Comparison of ENCODE assay signal across 12 cellular contexts in genomic region chr1:66168919-66169725, GRCh38.
DNase-seq lines count a peak whose midpoint lies in the region; ATAC-seq and TF ChIP-seq lines count a peak whose summit lies in the region.
"Had no signal": no experiment of that assay in that cellular context is flagged by ENCODE, and none has a peak within 500 bp of the region (broad histone marks: within the 10 kb centered on the region; RNA-seq: fewer than 3 reads in every experiment).

No MANE protein-coding gene starts in this region.

- no peak overlapping the region for H3K4me3 Mint-ChIP-seq in effector memory CD8-positive, alpha-beta T cell
- H3K4me3 Mint-ChIP-seq: dendritic cell treated with granulocyte-macrophage colony-stimulating factor and Interleukin-4, amounts not matched to agents 40 ng/mL and 50 ng/mL, for 4 days had no signal

- 17 to 22% methylated on average over 6 of the region's 6 CpGs for WGBS in thyroid gland, 2 donors

- intact Hi-C loops in thyroid gland (cut with DNase I) (no loop called here), sciatic nerve (cut with DNase I) (no loop called here)

- H3K9me3 ChIP-seq in RWPE2 (ENCODE audit: severe bottlenecking) (no peaks in the 10 kb centered on the region), thyroid gland (no peaks in the 10 kb centered on the region)
- H3K9me3 ChIP-seq: BLaER1 had no signal

- H3K27me3 ChIP-seq in RWPE2 (ENCODE audit: insufficient read depth, poor library complexity, severe bottlenecking) (peaks cover 5% of the 10 kb centered on the region), thyroid gland (no peaks in the 10 kb centered on the region)
- H3K27me3 ChIP-seq: BLaER1 had no signal

- H3K4me3 ChIP-seq in RWPE2 (ENCODE audit: severe bottlenecking) (no peak overlapping the region), thyroid gland (replicated peaks in 1 of 3) (no peak overlapping the region)
- H3K4me3 ChIP-seq: BLaER1 had no signal

- no peaks in the 10 kb centered on the region for H3K4me1 ChIP-seq in RWPE2 (ENCODE audit: insufficient read depth, poor library complexity, severe bottlenecking)
- H3K4me1 ChIP-seq in thyroid gland = peaks cover 5 to 6% of the 10 kb centered on the region in 2 donors
- H3K4me1 ChIP-seq: BLaER1 had no signal

- no peak overlapping the region for H3K27ac Mint-ChIP-seq in effector memory CD8-positive, alpha-beta T cell
- H3K27ac Mint-ChIP-seq: dendritic cell treated with granulocyte-macrophage colony-stimulating factor and Interleukin-4, amounts not matched to agents 40 ng/mL and 50 ng/mL, for 4 days had no signal

- peaks cover 31 to 34% of the 10 kb centered on the region in 2 donors for H3K27me3 Mint-ChIP-seq in effector memory CD8-positive, alpha-beta T cell
- H3K27me3 Mint-ChIP-seq: dendritic cell treated with granulocyte-macrophage colony-stimulating factor and Interleukin-4, amounts not matched to agents 40 ng/mL and 50 ng/mL, for 4 days had no signal

- H3K36me3 Mint-ChIP-seq in effector memory CD8-positive, alpha-beta T cell (ENCODE audit: insufficient read depth) = no peaks in the 10 kb centered on the region

- no peak for TF ChIP-seq CTCF in RWPE2 (IDR thresholded peaks at IDR 0.05; ENCODE audit: poor library complexity, severe bottlenecking)
- no peak for TF ChIP-seq CTCF in thyroid gland (IDR thresholded peaks at IDR 0.05)

- H3K27ac ChIP-seq in RWPE2 (ENCODE audit: poor library complexity, severe bottlenecking) (no peak overlapping the region), thyroid gland (no peak overlapping the region)
- H3K27ac ChIP-seq: BLaER1, HL-60 had no signal

- ATAC-seq in GM19395 (IDR thresholded peaks at IDR 0.05; ENCODE audit: unreplicated experiment) = peak; percentile 38
- 0 out of 3 replicates have a peak, but pooled peaks have one; percentile 25 for ATAC-seq in RWPE2 (ENCODE audit: low read depth)
- peak; percentile 49 for ATAC-seq in effector memory CD8-positive, alpha-beta T cell (replicated peaks)
- ATAC-seq in HG03378 (IDR thresholded peaks at IDR 0.05; ENCODE audit: unreplicated experiment) = no peak
- no peak for ATAC-seq in sciatic nerve

- DNase-seq in Ammon's horn (ENCODE audit: low spot score) = peak; percentile 31
- no peak for DNase-seq in RWPE2 (ENCODE audit: low spot score)
- no peak for DNase-seq in effector memory CD8-positive, alpha-beta T cell
- no peak for DNase-seq in thyroid gland
- DNase-seq in activated CD4-positive, CD25-positive, alpha-beta regulatory T cell treated with anti-CD3 and anti-CD28 coated beads, Interleukin-2, amount 50 U/mL, for 72 hours = no peak
- DNase-seq in sciatic nerve (ENCODE audit: low spot score) = no peak
- DNase-seq: stimulated activated CD4-positive, alpha-beta T cell treated with anti-CD3 and anti-CD28 coated beads, Interleukin-4, amount 100 ng/mL, for 4 hours had no signal

- TF ChIP-seq POLR2A in thyroid gland (IDR thresholded peaks at IDR 0.05) = no peak

- H3K9me3 Mint-ChIP-seq in effector memory CD8-positive, alpha-beta T cell = no peaks in the 10 kb centered on the region
- H3K9me3 Mint-ChIP-seq: dendritic cell treated with granulocyte-macrophage colony-stimulating factor and Interleukin-4, amounts not matched to agents 40 ng/mL and 50 ng/mL, for 4 days had no signal

- peaks cover 3 to 4% of the 10 kb centered on the region in 2 donors for H3K4me1 Mint-ChIP-seq in effector memory CD8-positive, alpha-beta T cell (ENCODE audit: low read depth in 2 of 2)

- H3K36me3 ChIP-seq in RWPE2 (ENCODE audit: low read depth) = no peaks in the 10 kb centered on the region
- no peaks in the 10 kb centered on the region for H3K36me3 ChIP-seq in thyroid gland
- H3K36me3 ChIP-seq: BLaER1 had no signal

Comparison
In these comparisons a context has a peak if more than half of its experiments do, and no peak if none do; other contexts are left out.
1. ATAC-seq: peak in GM19395 (single experiment), RWPE2 (single experiment) and effector memory CD8-positive, alpha-beta T cell (single experiment); none in HG03378 (single experiment) and sciatic nerve (single experiment).